Comparison of ENCODE assay signal across 16 cellular contexts in the genomic region with DNA sequence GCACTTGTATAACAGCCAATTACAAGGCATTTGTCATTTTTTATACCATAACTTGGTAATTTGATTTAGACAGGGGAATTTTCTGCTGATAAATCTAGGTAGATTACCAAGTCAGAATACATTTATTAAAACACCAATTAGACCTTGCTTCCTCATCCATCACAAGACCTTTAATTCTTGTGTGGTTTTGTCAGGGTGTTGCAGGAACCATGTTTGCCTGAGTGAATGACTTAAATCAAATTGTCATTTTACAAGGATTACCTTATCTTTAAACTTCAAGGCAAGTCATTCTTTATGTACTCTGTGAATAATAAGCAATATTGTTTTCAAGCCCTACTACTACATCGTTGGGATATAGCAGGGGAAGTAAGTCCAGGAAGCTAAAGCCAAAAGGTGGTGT.
DNase-seq lines count a peak whose midpoint lies in the region; ATAC-seq lines count a peak whose summit lies in the region.
"Had no signal": no experiment of that assay in that cellular context is flagged by ENCODE, and none has a peak within 500 bp of the region (broad histone marks: within the 10 kb centered on the region; RNA-seq: fewer than 3 reads in every experiment).

No MANE protein-coding gene starts in this region.

- H2BK15ac ChIP-seq in mesenchymal stem cell (ENCODE audit: low read depth, poor library complexity, severe bottlenecking) = no peak overlapping the region

- H3K79me1 ChIP-seq in mesenchymal stem cell (replicated peaks; ENCODE audit: low read length, poor library complexity, severe bottlenecking) = no peaks in the 10 kb centered on the region
- H3K79me1 ChIP-seq in trophoblast cell (ENCODE audit: low read length) = no peaks in the 10 kb centered on the region

- DNase-seq in amniotic epithelial cell (ENCODE audit: low read depth) (peak; percentile 51), mesenchymal stem cell (no peak), trophoblast cell (no peak), left cardiac atrium (no peak), GM19240 (ENCODE audit: insufficient read length, low spot score) (no peak)
- DNase-seq: 8988T; C1 segment of cervical spinal cord; Calu3; CD4-positive, alpha-beta memory T cell; COR-L47; DMS53; DMS79 treated with DMSO at 0.1 percent for 48 hours; GF-D8; GOT3 had no signal

- no peak overlapping the region for H4K12ac ChIP-seq in trophoblast cell (ENCODE audit: low read depth, low read length)

- H2BK120ac ChIP-seq in mesenchymal stem cell (ENCODE audit: low read depth, low read length) = no peak overlapping the region
- no peak overlapping the region for H2BK120ac ChIP-seq in trophoblast cell (ENCODE audit: insufficient read depth, low read length, poor library complexity)

- H3K23ac ChIP-seq in mesenchymal stem cell (ENCODE audit: low read length in 2 of 2) (no peak overlapping the region), trophoblast cell (ENCODE audit: low read length) (no peak overlapping the region)

- no peak overlapping the region for H2BK5ac ChIP-seq in mesenchymal stem cell (ENCODE audit: low read depth, low read length, poor library complexity, severe bottlenecking)
- no peak overlapping the region for H2BK5ac ChIP-seq in trophoblast cell (ENCODE audit: low read depth, low read length, poor library complexity)

- no peaks in the 10 kb centered on the region for H3K79me2 ChIP-seq in trophoblast cell (ENCODE audit: control insufficient read depth, insufficient read depth, low read length, poor library complexity)

- no peak overlapping the region for H3K18ac ChIP-seq in mesenchymal stem cell (ENCODE audit: low read depth in 1 of 2, low read length in 2 of 2)
- H3K18ac ChIP-seq in trophoblast cell (ENCODE audit: low read length) = no peak overlapping the region

- H3K4me3 ChIP-seq in mesenchymal stem cell (ENCODE audit: insufficient read depth in 1 of 2, low read depth in 1 of 2, low read length in 2 of 2) (no peak overlapping the region), trophoblast cell (ENCODE audit: low read depth, low read length) (no peak overlapping the region)
- H3K4me3 ChIP-seq: HAP-1 had no signal

- H4K91ac ChIP-seq in mesenchymal stem cell (ENCODE audit: low read length) (no peak overlapping the region), trophoblast cell (ENCODE audit: low read depth, low read length) (no peak overlapping the region)

- H2AFZ ChIP-seq in mesenchymal stem cell (ENCODE audit: low read depth, low read length) (no peak overlapping the region), trophoblast cell (ENCODE audit: insufficient read depth, low read length, poor library complexity) (no peak overlapping the region)

- H3K4me2 ChIP-seq in mesenchymal stem cell (ENCODE audit: low read length, poor library complexity, severe bottlenecking) = no peak overlapping the region
- no peak overlapping the region for H3K4me2 ChIP-seq in trophoblast cell (ENCODE audit: low read length)

- H3K27ac ChIP-seq in mesenchymal stem cell (ENCODE audit: low read length, poor library complexity, severe bottlenecking) (no peak overlapping the region), trophoblast cell (ENCODE audit: low read depth, low read length) (no peak overlapping the region)

- peaks cover 2% of the 10 kb centered on the region for H3K9me3 ChIP-seq in mesenchymal stem cell (ENCODE audit: control insufficient read depth, low read length)
- H3K9me3 ChIP-seq in trophoblast cell (ENCODE audit: insufficient read depth, low read depth, low read length) = no peaks in the 10 kb centered on the region
- H3K9me3 ChIP-seq: HAP-1 had no signal

- WGBS in mesenchymal stem cell = 80% methylated on average over 1 of the region's 1 CpG
- no CpG with 5 or more reads among the region's 1 CpG for WGBS in trophoblast cell (ENCODE audit: extremely low coverage, insufficient coverage, insufficient read length)

- H3K9ac ChIP-seq in mesenchymal stem cell (ENCODE audit: low read length) = no peak overlapping the region
- no peak overlapping the region for H3K9ac ChIP-seq in trophoblast cell (ENCODE audit: low read length)

- no peak overlapping the region for H3K14ac ChIP-seq in mesenchymal stem cell (ENCODE audit: low read length in 2 of 2)
- no peak overlapping the region for H3K14ac ChIP-seq in trophoblast cell (ENCODE audit: low read length)

- H3K36me3 ChIP-seq in mesenchymal stem cell (ENCODE audit: control insufficient read depth in 1 of 2, insufficient read depth in 2 of 2, low read depth in 1 of 2, low read length in 2 of 2) (no peaks in the 10 kb centered on the region), trophoblast cell (ENCODE audit: control insufficient read depth in 1 of 2, insufficient read depth in 2 of 2, low read length in 2 of 2) (no peaks in the 10 kb centered on the region)
- H3K36me3 ChIP-seq: HAP-1 had no signal

- no peaks in the 10 kb centered on the region for H3K4me1 ChIP-seq in mesenchymal stem cell (ENCODE audit: control insufficient read depth, insufficient read depth, low read depth, low read length)
- H3K4me1 ChIP-seq in trophoblast cell (ENCODE audit: control insufficient read depth in 1 of 2, insufficient read depth in 2 of 2, low read length in 2 of 2) = peaks cover 0 to 4% of the 10 kb centered on the region in 2 experiments
- H3K4me1 ChIP-seq: HAP-1 had no signal

- no peak overlapping the region for H3K4ac ChIP-seq in mesenchymal stem cell (ENCODE audit: low read depth in 1 of 2, low read length in 2 of 2)
- H3K4ac ChIP-seq in trophoblast cell (ENCODE audit: low read depth, low read length) = no peak overlapping the region

- H2BK12ac ChIP-seq in mesenchymal stem cell (ENCODE audit: low read length in 2 of 2) (no peak overlapping the region), trophoblast cell (ENCODE audit: low read length) (peak overlapping the region; percentile 8)

- ATAC-seq in HG02763 (IDR thresholded peaks at IDR 0.05; ENCODE audit: unreplicated experiment) (no peak), left cardiac atrium (no peak)

- H3K27me3 ChIP-seq in mesenchymal stem cell (ENCODE audit: control insufficient read depth in 1 of 2, insufficient read depth in 1 of 2, low read length in 2 of 2) (no peaks in the 10 kb centered on the region), trophoblast cell (ENCODE audit: insufficient read depth, low read length) (no peaks in the 10 kb centered on the region)

- H2AK5ac ChIP-seq in mesenchymal stem cell (ENCODE audit: low read length, severe bottlenecking) (peak overlapping the region; percentile 81), trophoblast cell (ENCODE audit: low read length) (no peak overlapping the region)

- H4K8ac ChIP-seq in mesenchymal stem cell (ENCODE audit: low read length) (no peak overlapping the region), trophoblast cell (ENCODE audit: low read depth, low read length) (no peak overlapping the region)

- intact Hi-C loops in left cardiac atrium (cut with DNase I) = no loop called here
